Comparison of ENCODE assay signal across 8 cellular contexts in the genomic region with DNA sequence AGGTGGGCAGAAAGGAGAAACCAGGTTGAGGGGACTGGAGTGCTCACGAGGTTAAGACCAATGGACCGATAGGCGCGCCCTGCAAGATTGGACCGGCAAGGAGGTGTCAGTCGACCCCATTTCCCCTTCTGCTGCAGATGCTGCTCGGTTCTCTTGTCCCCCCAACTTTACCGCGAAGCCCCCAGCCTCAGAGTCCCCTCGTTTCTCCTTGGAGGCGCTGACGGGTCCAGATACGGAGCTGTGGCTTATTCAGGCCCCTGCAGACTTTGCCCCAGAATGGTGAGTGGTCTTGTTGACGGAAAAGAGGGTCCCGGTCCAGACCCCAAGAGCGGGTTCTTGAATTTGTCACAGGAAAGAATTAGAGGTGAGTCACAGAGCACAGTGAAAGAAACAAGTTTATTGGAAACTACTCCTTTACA. TPM values are rescaled to one million over a fixed set of nuclear protein-coding genes. Genes with fewer than 3 reads are reported as not detected.
DNase-seq lines count a peak whose midpoint lies in the region; TF ChIP-seq lines count a peak whose summit lies in the region.

No MANE protein-coding gene starts in this region.

- H3K4me3 ChIP-seq in NT2/D1 (ENCODE audit: insufficient read length, low read depth): peak overlapping the region; percentile 99
- H3K4me3 ChIP-seq in endocrine pancreas (ENCODE audit: control insufficient read depth, insufficient read depth, low read length): peak overlapping the region; percentile 27
- H3K4me3 ChIP-seq in osteoblast (ENCODE audit: insufficient read depth, low read length): peak overlapping the region; percentile 88

- H3K36me3 ChIP-seq in NT2/D1 (ENCODE audit: insufficient read depth, insufficient read length, low read length) (peaks cover 30% of the 10 kb centered on the region), endocrine pancreas (ENCODE audit: control insufficient read depth, insufficient read depth, low read length) (no peaks in the 10 kb centered on the region), osteoblast (ENCODE audit: insufficient read depth, low read length) (peaks cover 16% of the 10 kb centered on the region)

- TF ChIP-seq CTCF in osteoblast (IDR thresholded peaks at IDR 0.05; ENCODE audit: extremely low read depth, low read depth, low read length): no peak

- DNase-seq in D341Med (ENCODE audit: low spot score) (peak; percentile 36), NT2/D1 (ENCODE audit: low read depth, low spot score) (no peak), osteoblast (ENCODE audit: insufficient read length, low spot score, missing footprints) (peak; percentile 69), A172 (ENCODE audit: low spot score) (no peak), MV-4-11 (lab: John Stamatoyannopoulos, UW) (no peak), middle frontal gyrus (ENCODE audit: extremely low spot score, low spot score) (no peak)
- no peak for DNase-seq in activated CD4-positive, alpha-beta T cell treated with anti-CD3 and anti-CD28 coated beads for 4 hours

- peak overlapping the region; percentile 94 for H3K9ac ChIP-seq in NT2/D1 (ENCODE audit: insufficient read length, low read depth)
- H3K9ac ChIP-seq in endocrine pancreas (ENCODE audit: control insufficient read depth, insufficient read depth, low read length): peak overlapping the region; percentile 80

- H3K27ac ChIP-seq in osteoblast (ENCODE audit: low read depth, low read length): peak overlapping the region; percentile 98

- peaks cover 16% of the 10 kb centered on the region for H3K79me2 ChIP-seq in osteoblast (ENCODE audit: insufficient read depth, low read length)

- H3K27me3 ChIP-seq in NT2/D1 (ENCODE audit: insufficient read depth, insufficient read length) (no peaks in the 10 kb centered on the region), endocrine pancreas (ENCODE audit: control insufficient read depth, insufficient read depth, low read length) (no peaks in the 10 kb centered on the region), osteoblast (ENCODE audit: insufficient read depth, low read length) (no peaks in the 10 kb centered on the region)

- peaks cover 5% of the 10 kb centered on the region for H3K4me1 ChIP-seq in NT2/D1 (ENCODE audit: insufficient read depth, insufficient read length)
- H3K4me1 ChIP-seq in endocrine pancreas (ENCODE audit: control insufficient read depth, insufficient read depth, low read length): no peaks in the 10 kb centered on the region
- H3K4me1 ChIP-seq in osteoblast (ENCODE audit: insufficient read depth, low read length): peaks cover 24% of the 10 kb centered on the region

- H3K9me3 ChIP-seq in NT2/D1 (ENCODE audit: insufficient read depth, low read length): no peaks in the 10 kb centered on the region
- no peaks in the 10 kb centered on the region for H3K9me3 ChIP-seq in endocrine pancreas (ENCODE audit: control insufficient read depth, low read length)
- H3K9me3 ChIP-seq in osteoblast (ENCODE audit: low read depth, low read length): no peaks in the 10 kb centered on the region

- no peaks in the 10 kb centered on the region for H4K20me1 ChIP-seq in osteoblast (ENCODE audit: insufficient read depth, low read length)

- H2AFZ ChIP-seq in osteoblast (ENCODE audit: low read length): peak overlapping the region; percentile 58

- peak overlapping the region; percentile 83 for H3K4me2 ChIP-seq in osteoblast (ENCODE audit: insufficient read depth, low read length)

RNA-seq across cellular contexts. Expression of a gene that starts 0.5 kb away (rescaled TPM):
- total RNA-seq in osteoblast: 10.5 and 10.6 TPM in 2 replicates
- 15.2 TPM in 2 replicates for total RNA-seq in A172 (2014; rRNA removed; shearing (Covaris generic))

RNA-seq across cellular contexts. Expression of a gene that starts 2.1 kb away (rescaled TPM):
- 6.9 and 8.5 TPM in 2 replicates for total RNA-seq in osteoblast
- total RNA-seq in A172 (2014; rRNA removed; shearing (Covaris generic)): 19.9 and 27.8 TPM in 2 replicates

RNA-seq across cellular contexts. Expression of a gene that starts 16.8 kb away (rescaled TPM):
- 88.4 and 96.3 TPM in 2 replicates for total RNA-seq in osteoblast
- 45.5 and 60.2 TPM in 2 replicates for total RNA-seq in A172 (2014; rRNA removed; shearing (Covaris generic))

RNA-seq across cellular contexts. Expression of a gene that starts 36.6 kb away (rescaled TPM):
- 47.4 and 52.5 TPM in 2 replicates for total RNA-seq in osteoblast
- 19.5 and 23.1 TPM in 2 replicates for total RNA-seq in A172 (2014; rRNA removed; shearing (Covaris generic))

Comparison
In these comparisons a context has a peak if more than half of its experiments do, and no peak if none do; other contexts are left out.
1. DNase-seq: peak in D341Med (single experiment) and osteoblast (single experiment); none in NT2/D1 (single experiment), A172 (single experiment), MV-4-11 (single experiment), activated CD4-positive, alpha-beta T cell treated with anti-CD3 and anti-CD28 coated beads for 4 hours (0 of 2) and middle frontal gyrus (single experiment).
2. H3K4me3 ChIP-seq: peak in every context shown above with its lines; median percentile 99 in NT2/D1; 88 in osteoblast; 27 in endocrine pancreas.